In the genomic region with DNA sequence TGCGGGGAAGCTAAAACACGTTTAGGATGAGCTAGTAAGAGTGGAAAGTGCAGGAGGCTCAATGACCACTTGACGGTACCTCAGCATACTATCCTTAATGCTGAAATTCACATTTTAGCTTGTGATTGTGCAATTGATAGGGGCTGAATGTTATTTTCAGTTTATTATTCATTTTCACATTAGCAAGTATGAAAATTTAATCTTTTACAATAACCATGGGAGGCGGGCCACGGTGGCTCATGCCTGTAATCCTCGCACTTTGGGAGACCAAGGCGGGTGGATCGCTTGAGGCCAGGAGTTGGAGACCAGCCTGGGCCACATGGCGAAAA, we compare ENCODE assay signal across 8 cellular contexts. TPM values are rescaled to one million over a fixed set of nuclear protein-coding genes. Genes with fewer than 3 reads are reported as not detected.
DNase-seq lines count a peak whose midpoint lies in the region; ATAC-seq and TF ChIP-seq lines count a peak whose summit lies in the region.

No MANE protein-coding gene starts in this region.

- no peaks in the 10 kb centered on the region for H3K36me3 ChIP-seq in A673 (ENCODE audit: insufficient read depth, low read length, poor library complexity, severe bottlenecking)

- TF ChIP-seq CTCF in A673 (conservative IDR thresholded peaks at IDR 0.05; ENCODE audit: low read depth, low read length): no peak
- TF ChIP-seq CTCF in HFFc6 (IDR thresholded peaks at IDR 0.05): no peak
- no peak for TF ChIP-seq CTCF in brain (conservative IDR thresholded peaks at IDR 0.05)
- TF ChIP-seq CTCF in GM13977 (IDR thresholded peaks at IDR 0.05; ENCODE audit: extremely low read depth, insufficient read depth, missing control alignments): no peak

- H3K27me3 ChIP-seq in A673 (replicated peaks; ENCODE audit: insufficient read depth, low read depth, low read length, poor library complexity) (no peaks in the 10 kb centered on the region), mononuclear cell (ENCODE audit: insufficient read depth, low read length) (peaks cover 9% of the 10 kb centered on the region)

- peaks cover 21% of the 10 kb centered on the region for H3K4me1 Mint-ChIP-seq in HFFc6 (ENCODE audit: low read depth)
- H3K4me1 Mint-ChIP-seq in brain: peaks cover 34% of the 10 kb centered on the region

- H3K36me3 Mint-ChIP-seq in HFFc6 (ENCODE audit: low read depth): no peaks in the 10 kb centered on the region
- peaks cover 14% of the 10 kb centered on the region for H3K36me3 Mint-ChIP-seq in brain

- ATAC-seq in HG03135 (IDR thresholded peaks at IDR 0.05; ENCODE audit: unreplicated experiment) (no peak), HG03442 (IDR thresholded peaks at IDR 0.05; ENCODE audit: unreplicated experiment) (no peak)

- H3K9me3 ChIP-seq in A673 (ENCODE audit: low read depth, low read length, poor library complexity, severe bottlenecking) (no peaks in the 10 kb centered on the region), mononuclear cell (ENCODE audit: low read depth, low read length) (no peaks in the 10 kb centered on the region)

- intact Hi-C loops in A673 (cut with micrococcal nuclease; ENCODE audit: unreplicated experiment): loop anchor here (1.0 kb wide), 1 partner anchor 22 kb away; a partner anchor contains a TSS

- POLR2A ChIA-PET in A673 (lab: Charles Lee; ENCODE audit: low non-redundant PET): no interaction called here

- H3K4me1 ChIP-seq in A673 (ENCODE audit: insufficient read depth, low read length, poor library complexity, severe bottlenecking) (peaks cover 4% of the 10 kb centered on the region), mononuclear cell (ENCODE audit: insufficient read depth, low read length) (peaks cover 9% of the 10 kb centered on the region)

- DNase-seq in A673 (ENCODE audit: low spot score) (no peak), HFFc6 (no peak), GM13977 (ENCODE audit: low spot score) (no peak), EL (no peak)

- H3K9me3 Mint-ChIP-seq in HFFc6 (no peaks in the 10 kb centered on the region), brain (peaks cover 0 to 3% (median 0%) of the 10 kb centered on the region in 5 experiments)

- CTCF ChIA-PET in A673 (lab: Charles Lee): interaction anchor here (0.5 kb wide), 1 partner anchor 65 kb away, joined by 3 read pairs; no protein-coding TSS in a partner anchor

- H3K4me3 ChIP-seq in A673 (ENCODE audit: low read depth, low read length, poor library complexity, severe bottlenecking) (peak overlapping the region; percentile 94), mononuclear cell (ENCODE audit: low read length) (peak overlapping the region; percentile 63)

- in situ Hi-C loops in GM13977 (cut with MboI; ENCODE audit: low pct_unique_long_range_greater_than_20kb, low sequenced_read_pairs, unreplicated experiment): no loop called here

- H3K27ac ChIP-seq in A673 (ENCODE audit: low read depth, low read length, poor library complexity, severe bottlenecking): no peak overlapping the region

- H3K4me3 Mint-ChIP-seq in HFFc6: peak overlapping the region; percentile 94
- H3K4me3 Mint-ChIP-seq in brain: peak overlapping the region; percentile 90 to 94 (median 93)

- H3K27me3 Mint-ChIP-seq in HFFc6 (ENCODE audit: insufficient read depth) (peaks cover 7% of the 10 kb centered on the region), brain (peaks cover 6% of the 10 kb centered on the region)

- BruUV-seq in A673 (replicated peaks; lab: Mats Ljungman, UMichigan): no TSS peak

- H3K27ac Mint-ChIP-seq in HFFc6 (no peak overlapping the region), brain (peak overlapping the region in 4 of 5 experiments; percentile 83 to 94 (median 88))

RNA-seq across cellular contexts. Expression of a gene that starts 22.1 kb away (rescaled TPM):
- total RNA-seq in A673 (2021): 143 and 164 TPM in 2 replicates
- total RNA-seq in HFFc6 (2021; fragmentation: NEBNext Ultra II Directional; extraction: Animal tissue kit (Norgen Biotek cat#: 25700)): 100 to 1,000 TPM; 109 to 291 (median 233) TPM
- polyA plus RNA-seq in brain (ENCODE audit: insufficient read depth, low read depth, low replicate concordance): 29.6 TPM
- total RNA-seq in mononuclear cell: 3.7 TPM

Comparison
In these comparisons a context has a peak if more than half of its experiments do, and no peak if none do; other contexts are left out.
1. RNA of a gene that starts 22.1 kb away (total RNA-seq): 109 to 291 TPM in HFFc6 and 143 to 164 TPM in A673; 3.7 TPM in mononuclear cell (single experiment); every median in the first group is over 10 times any median in the second.